In the genomic region with DNA sequence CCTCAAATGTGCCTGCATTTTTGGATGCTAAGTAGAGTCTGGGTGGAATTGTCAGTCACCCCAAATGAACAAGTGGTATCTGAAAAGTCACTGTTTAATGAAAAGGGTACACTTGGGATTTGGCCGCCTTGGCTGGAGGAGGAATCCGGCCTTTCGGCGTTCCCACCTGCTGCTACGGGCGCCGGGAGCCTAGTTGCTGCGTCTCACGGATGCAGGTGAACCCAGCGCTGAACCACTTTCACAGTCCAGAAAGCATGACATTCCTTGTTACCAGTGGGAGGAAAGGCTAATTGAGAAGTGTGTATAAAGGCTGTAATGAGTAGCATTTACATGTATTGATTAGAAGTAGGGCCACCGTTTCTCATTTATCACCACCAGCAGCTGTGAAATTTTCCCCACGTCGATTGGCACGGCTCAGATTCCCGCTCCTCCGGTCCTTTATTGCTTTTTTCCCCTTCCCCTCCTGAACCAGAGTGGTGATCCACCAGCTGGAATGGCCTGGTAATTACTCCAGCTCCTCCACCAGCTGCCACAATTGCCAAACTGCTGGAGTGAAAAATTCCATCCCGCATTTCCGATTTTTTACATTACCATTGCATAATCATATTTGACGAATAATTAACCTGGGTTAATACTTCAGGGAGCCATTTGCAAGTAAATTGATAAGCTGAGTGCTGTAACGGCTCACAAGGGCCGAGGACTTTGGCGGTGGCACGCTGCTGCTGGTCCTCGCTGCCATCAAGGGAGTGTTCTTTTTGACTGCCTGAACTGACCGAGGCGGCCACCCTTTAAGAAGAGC, we compare ENCODE assay signal across 10 cellular contexts.
DNase-seq lines count a peak whose midpoint lies in the region; ATAC-seq and TF ChIP-seq lines count a peak whose summit lies in the region.
"Had no signal": no experiment of that assay in that cellular context is flagged by ENCODE, and none has a peak within 500 bp of the region (broad histone marks: within the 10 kb centered on the region; RNA-seq: fewer than 3 reads in every experiment).

No MANE protein-coding gene starts in this region.

- no peaks in the 10 kb centered on the region for H3K9me3 ChIP-seq in lower lobe of right lung

- H3K27ac Mint-ChIP-seq in CD14-positive monocyte (no peak overlapping the region), T-cell (no peak overlapping the region)

- no peak for ATAC-seq in T-cell (replicated peaks in 1 of 4)
- ATAC-seq in lower lobe of right lung = peak; percentile 78 to 90
- ATAC-seq: PC-3 had no signal

- H3K27me3 ChIP-seq in lower lobe of right lung (ENCODE audit: low read depth) = no peaks in the 10 kb centered on the region

- H3K9me3 Mint-ChIP-seq in CD14-positive monocyte (peaks cover 0 to 6% (median 0%) of the 10 kb centered on the region in 7 donors), T-cell (no peaks in the 10 kb centered on the region)

- POLR2A ChIA-PET in T-cell (lab: Charles Lee) = no interaction called here

- TF ChIP-seq CTCF in CD14-positive monocyte (IDR thresholded peaks at IDR 0.05) (no peak), lower lobe of right lung (IDR thresholded peaks at IDR 0.05) (no peak)

- intact Hi-C loops in CD14-positive monocyte (cut with micrococcal nuclease) = no loop called here
- intact Hi-C loops in lower lobe of right lung (cut with DNase I) = no loop called here
- intact Hi-C loops in cardiac septum (cut with DNase I) = no loop called here

- H3K27me3 Mint-ChIP-seq in CD14-positive monocyte (ENCODE audit: low read depth in 3 of 3) = peaks cover 4 to 13% (median 11%) of the 10 kb centered on the region in 3 donors
- H3K27me3 Mint-ChIP-seq in T-cell = peaks cover 15 to 16% of the 10 kb centered on the region in 2 donors

- H3K36me3 ChIP-seq in lower lobe of right lung = no peaks in the 10 kb centered on the region

- peak overlapping the region; percentile 25 for H3K4me3 ChIP-seq in lower lobe of right lung

- H3K4me1 ChIP-seq in lower lobe of right lung = no peaks in the 10 kb centered on the region

- H3K36me3 Mint-ChIP-seq in CD14-positive monocyte (no peaks in the 10 kb centered on the region), T-cell (no peaks in the 10 kb centered on the region)

- H3K4me1 Mint-ChIP-seq in CD14-positive monocyte (peaks cover 8% of the 10 kb centered on the region), T-cell (peaks cover 0 to 6% (median 2%) of the 10 kb centered on the region in 3 donors)

- DNase-seq in CD14-positive monocyte (ENCODE audit: low spot score) (no peak), NCI-H1092 (lab: John Stamatoyannopoulos, UW) (peak; percentile 83), T-cell (no peak), lower lobe of right lung (peak; percentile 52), dedifferentiated amniotic fluid mesenchymal stem cell (ENCODE audit: extremely low spot score) (no peak), cortex of kidney (lab: John Stamatoyannopoulos, UW) (no peak), substantia nigra (lab: John Stamatoyannopoulos, UW) (no peak), cardiac septum (ENCODE audit: low spot score) (no peak)
- DNase-seq: PC-3; stimulated activated CD4-positive, alpha-beta T cell treated with anti-CD3 and anti-CD28 coated beads, Interleukin-4, amount 100 ng/mL, for 4 hours had no signal

- H3K4me3 Mint-ChIP-seq in CD14-positive monocyte = peak overlapping the region; percentile 32 to 78
- H3K4me3 Mint-ChIP-seq in T-cell = peak overlapping the region; percentile 34 to 50 (median 42)

- CTCF ChIA-PET in T-cell (lab: Charles Lee) = no interaction called here

- no peak overlapping the region for H3K27ac ChIP-seq in lower lobe of right lung
- H3K27ac ChIP-seq in substantia nigra (ENCODE audit: low read depth, low read length, poor library complexity, severe bottlenecking) = no peak overlapping the region

Comparison
In these comparisons a context has a peak if more than half of its experiments do, and no peak if none do; other contexts are left out.
1. DNase-seq: peak in NCI-H1092 (single experiment) and lower lobe of right lung (single experiment); none in CD14-positive monocyte (single experiment), T-cell (0 of 34), dedifferentiated amniotic fluid mesenchymal stem cell (single experiment), cortex of kidney (single experiment), substantia nigra (0 of 49) and cardiac septum (single experiment).
2. ATAC-seq: peak in lower lobe of right lung (2 of 2); none in T-cell (0 of 4).